24 cellular contexts compared by ENCODE assay signal in the genomic region with DNA sequence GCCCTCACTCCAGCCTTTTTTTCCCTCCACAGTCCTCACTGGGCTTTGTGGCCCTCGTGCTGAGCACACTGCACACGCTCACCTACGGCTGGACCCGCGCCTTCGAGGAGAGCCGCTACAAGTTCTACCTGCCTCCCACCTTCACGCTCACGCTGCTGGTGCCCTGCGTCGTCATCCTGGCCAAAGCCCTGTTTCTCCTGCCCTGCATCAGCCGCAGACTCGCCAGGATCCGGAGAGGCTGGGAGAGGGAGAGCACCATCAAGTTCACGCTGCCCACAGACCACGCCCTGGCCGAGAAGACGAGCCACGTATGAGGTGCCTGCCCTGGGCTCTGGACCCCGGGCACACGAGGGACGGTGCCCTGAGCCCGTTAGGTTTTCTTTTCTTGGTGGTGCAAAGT. TPM values are rescaled to one million over a fixed set of nuclear protein-coding genes. Genes with fewer than 3 reads are reported as not detected.
"Had no signal": no experiment of that assay in that cellular context is flagged by ENCODE, and none has a peak within 500 bp of the region (broad histone marks: within the 10 kb centered on the region; RNA-seq: fewer than 3 reads in every experiment).

No MANE protein-coding gene starts in this region.

- H3K4me1 Mint-ChIP-seq: stimulated activated naive CD8-positive, alpha-beta T cell treated with anti-CD3 and anti-CD28 coated beads, Interleukin-15, amount 100 ng/mL, for 72 hours had no signal

- DNase-seq: effector CD4-positive, alpha-beta T cell; foreskin fibroblast; gastrocnemius medialis; kidney; mesenchymal stem cell; naive thymus-derived CD8-positive, alpha-beta T cell; nephron progenitor cell; occipital lobe; ovary; psoas muscle; right lobe of liver; small intestine; stimulated activated CD4-positive, alpha-beta T cell treated with anti-CD3 and anti-CD28 coated beads, Interleukin-1b, Interleukin-23, amount 100 ng/mL, for 48 hours; stimulated activated CD4-positive, alpha-beta T cell treated with anti-CD3 and anti-CD28 coated beads, Interleukin-4, amount 100 ng/mL, for 1 hour; stimulated activated CD8-positive, alpha-beta memory T cell treated with anti-CD3 and anti-CD28 coated beads, Interleukin-4, amount 100 ng/mL, for 48 hours; stimulated activated naive CD4-positive, alpha-beta T cell; stimulated activated naive CD8-positive, alpha-beta T cell treated with anti-CD3 and anti-CD28 coated beads, Interleukin-15, amount 100 ng/mL, for 72 hours; thyroid gland had no signal

- H3K27me3 Mint-ChIP-seq: stimulated activated naive CD8-positive, alpha-beta T cell treated with anti-CD3 and anti-CD28 coated beads, Interleukin-15, amount 100 ng/mL, for 72 hours had no signal

- H3K27me3 ChIP-seq: dorsolateral prefrontal cortex, gastrocnemius medialis, left lung, ovary, right lobe of liver, suprapubic skin, thyroid gland had no signal

- H3K36me3 Mint-ChIP-seq: naive thymus-derived CD8-positive, alpha-beta T cell; type B pancreatic cell had no signal

- H3K27ac Mint-ChIP-seq: naive thymus-derived CD8-positive, alpha-beta T cell; nephron progenitor cell; type B pancreatic cell had no signal

- H3K9me3 Mint-ChIP-seq: naive thymus-derived CD8-positive, alpha-beta T cell; nephron progenitor cell; stimulated activated naive CD8-positive, alpha-beta T cell treated with anti-CD3 and anti-CD28 coated beads, Interleukin-15, amount 100 ng/mL, for 72 hours; type B pancreatic cell had no signal

- H3K4me1 ChIP-seq: right lobe of liver, suprapubic skin, thyroid gland had no signal

- H3K36me3 ChIP-seq: ovary, thyroid gland had no signal

- H3K27ac ChIP-seq: epithelial cell of prostate, gastrocnemius medialis, left lung, ovary, psoas muscle, right lobe of liver, suprapubic skin, thyroid gland had no signal

- H3K4me3 ChIP-seq: dorsolateral prefrontal cortex, gastrocnemius medialis, left lung, ovary, psoas muscle, right lobe of liver, suprapubic skin, thyroid gland had no signal

- H3K9me3 ChIP-seq: gastrocnemius medialis, left lung, ovary, psoas muscle, right lobe of liver, suprapubic skin, thyroid gland had no signal

- H3K4me3 Mint-ChIP-seq: naive thymus-derived CD8-positive, alpha-beta T cell; nephron progenitor cell; stimulated activated naive CD8-positive, alpha-beta T cell treated with anti-CD3 and anti-CD28 coated beads, Interleukin-15, amount 100 ng/mL, for 72 hours; type B pancreatic cell had no signal

- ATAC-seq: esophagus mucosa; gastrocnemius medialis; naive thymus-derived CD8-positive, alpha-beta T cell; psoas muscle; stimulated activated naive CD8-positive, alpha-beta T cell treated with anti-CD3 and anti-CD28 coated beads, Interleukin-15, amount 100 ng/mL, for 72 hours had no signal

RNA-seq across cellular contexts. Expression of a gene that starts 39.4 kb away (rescaled TPM):
- total RNA-seq: naive thymus-derived CD8-positive, alpha-beta T cell; occipital lobe had no signal
